In the genomic region with DNA sequence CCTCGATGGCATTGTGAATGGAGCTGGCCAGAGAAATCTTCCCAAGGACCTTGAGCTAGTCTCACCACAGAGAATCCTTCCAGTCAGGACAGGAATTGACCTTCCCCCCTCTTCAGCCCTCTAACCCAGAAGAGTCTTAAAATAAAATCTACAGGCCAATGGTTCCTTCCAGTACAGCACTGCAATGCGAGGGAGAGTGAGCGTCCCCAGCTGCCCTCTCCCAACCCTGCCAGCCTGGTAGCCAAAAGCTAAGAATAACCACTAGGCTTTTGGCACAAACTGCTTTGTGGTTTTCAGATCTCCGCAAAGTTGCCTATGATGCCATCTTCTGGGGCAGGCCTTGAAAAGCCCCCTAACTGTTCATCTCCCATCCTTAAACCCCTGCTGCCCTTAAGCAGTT, we compare ENCODE assay signal across 18 cellular contexts.
DNase-seq lines count a peak whose midpoint lies in the region; ATAC-seq and TF ChIP-seq lines count a peak whose summit lies in the region.
"Had no signal": no experiment of that assay in that cellular context is flagged by ENCODE, and none has a peak within 500 bp of the region (broad histone marks: within the 10 kb centered on the region; RNA-seq: fewer than 3 reads in every experiment).

No MANE protein-coding gene starts in this region.

- POLR2A ChIA-PET in A673 (lab: Charles Lee; ENCODE audit: low non-redundant PET) = no interaction called here

- no peak for DNase-seq in Right ventricle myocardium inferior (ENCODE audit: missing footprints)
- DNase-seq in right atrium auricular region (ENCODE audit: low spot score) = no peak
- peak; percentile 1 for DNase-seq in fibroblast of gingiva (ENCODE audit: low read depth)
- DNase-seq in medulla oblongata (ENCODE audit: extremely low spot score) = peak; percentile 7
- DNase-seq in A673 (ENCODE audit: low spot score) = no peak
- DNase-seq in neuronal stem cell (ENCODE audit: low spot score) = no peak
- no peak for DNase-seq in NCI-H69 (lab: John Stamatoyannopoulos, UW)
- DNase-seq: DMS53, GF-D8, IMR-90, NCI-H1417 treated with DMSO at 0.1 percent for 48 hours, NCI-H187 treated with DMSO at 0.1 percent for 48 hours, NCI-H510A, NCI-H748 treated with DMSO at 0.1 percent for 48 hours, SJCRH30 had no signal

- H2AK5ac ChIP-seq in neuronal stem cell (ENCODE audit: low read depth, low read length) = no peak overlapping the region

- no peak overlapping the region for H2AFZ ChIP-seq in neuronal stem cell (ENCODE audit: low read length)

- TF ChIP-seq CTCF in right atrium auricular region (IDR thresholded peaks at IDR 0.05) = peak in 1 of 2 donors; percentile 20
- no peak for TF ChIP-seq CTCF in A673 (conservative IDR thresholded peaks at IDR 0.05; ENCODE audit: low read depth, low read length)

- H3K36me3 ChIP-seq in right atrium auricular region (no peaks in the 10 kb centered on the region), subcutaneous abdominal adipose tissue (ENCODE audit: control insufficient read depth in 5 of 5, insufficient read depth in 5 of 5, low read length in 5 of 5) (peaks cover 0 to 4% (median 0%) of the 10 kb centered on the region in 5 donors), A673 (ENCODE audit: insufficient read depth, low read length, poor library complexity, severe bottlenecking) (no peaks in the 10 kb centered on the region), neuronal stem cell (replicated peaks in 1 of 2; ENCODE audit: control insufficient read depth in 2 of 2, insufficient read depth in 2 of 2, low read length in 2 of 2) (peaks cover 3 to 36% of the 10 kb centered on the region in 2 donors)
- H3K36me3 ChIP-seq: SJCRH30 had no signal

- no peak overlapping the region for H3K14ac ChIP-seq in neuronal stem cell (ENCODE audit: low read length)

- H3K9me3 ChIP-seq in right atrium auricular region (no peaks in the 10 kb centered on the region), subcutaneous abdominal adipose tissue (ENCODE audit: control insufficient read depth in 5 of 5, low read length in 5 of 5) (no peaks in the 10 kb centered on the region), A673 (ENCODE audit: low read depth, low read length, poor library complexity, severe bottlenecking) (no peaks in the 10 kb centered on the region), neuronal stem cell (replicated peaks in 1 of 2; ENCODE audit: control insufficient read depth in 2 of 2, insufficient read depth in 1 of 2, low read depth in 1 of 2, low read length in 2 of 2) (no peaks in the 10 kb centered on the region)
- H3K9me3 ChIP-seq: SJCRH30 had no signal

- H3K4me3 ChIP-seq in right atrium auricular region = no peak overlapping the region
- no peak overlapping the region for H3K4me3 ChIP-seq in subcutaneous abdominal adipose tissue (ENCODE audit: low read depth in 1 of 5, low read length in 5 of 5)
- H3K4me3 ChIP-seq in A673 (ENCODE audit: low read depth, low read length, poor library complexity, severe bottlenecking) = no peak overlapping the region
- no peak overlapping the region for H3K4me3 ChIP-seq in neuronal stem cell (ENCODE audit: low read length in 2 of 2)
- H3K4me3 ChIP-seq: SJCRH30 had no signal

- H2BK12ac ChIP-seq in neuronal stem cell (ENCODE audit: low read length) = no peak overlapping the region

- intact Hi-C loops in Right ventricle myocardium inferior (cut with DNase I) = loop anchor here (5.0 kb wide), 2 partner anchors 147 to 177 kb away; a partner anchor contains a TSS
- intact Hi-C loops in A673 (cut with micrococcal nuclease; ENCODE audit: unreplicated experiment) = no loop called here

- H3K27ac ChIP-seq in right atrium auricular region (peak overlapping the region in 1 of 2 donors; percentile 54), subcutaneous abdominal adipose tissue (ENCODE audit: low read depth, low read length) (peak overlapping the region; percentile 26), A673 (ENCODE audit: low read depth, low read length, poor library complexity, severe bottlenecking) (no peak overlapping the region), neuronal stem cell (replicated peaks; ENCODE audit: low read length) (no peak overlapping the region)
- H3K27ac ChIP-seq: 22Rv1, KMS-11, SJCRH30 had no signal

- H3K9ac ChIP-seq in subcutaneous abdominal adipose tissue (ENCODE audit: low read length in 5 of 5) (no peak overlapping the region), neuronal stem cell (ENCODE audit: low read depth, low read length, poor library complexity) (no peak overlapping the region)
- H3K9ac ChIP-seq: KMS-11 had no signal

- H3K27me3 ChIP-seq in right atrium auricular region (no peaks in the 10 kb centered on the region), subcutaneous abdominal adipose tissue (ENCODE audit: control insufficient read depth in 5 of 5, insufficient read depth in 4 of 5, low read length in 5 of 5) (peaks cover 0 to 8% (median 2%) of the 10 kb centered on the region in 5 donors), A673 (replicated peaks; ENCODE audit: insufficient read depth, low read depth, low read length, poor library complexity) (no peaks in the 10 kb centered on the region), neuronal stem cell (ENCODE audit: control insufficient read depth in 3 of 3, insufficient read depth in 3 of 3, low read depth in 1 of 3, low read length in 3 of 3) (no peaks in the 10 kb centered on the region)
- H3K27me3 ChIP-seq: SJCRH30 had no signal

- H4K91ac ChIP-seq in neuronal stem cell (ENCODE audit: low read depth, low read length, poor library complexity) = no peak overlapping the region

- CTCF ChIA-PET in A673 (lab: Charles Lee) = no interaction called here

- no peak overlapping the region for H3K4me2 ChIP-seq in neuronal stem cell (ENCODE audit: insufficient read depth, low read length, poor library complexity, severe bottlenecking)
- H3K4me2 ChIP-seq: KMS-11 had no signal

- no peak overlapping the region for H3K18ac ChIP-seq in neuronal stem cell (ENCODE audit: low read length)

- no peak overlapping the region for H3K4ac ChIP-seq in neuronal stem cell (ENCODE audit: low read length)

- WGBS in neuronal stem cell (ENCODE audit: extremely low coverage in 2 of 2, insufficient read length in 2 of 2, insufficient replicate concordance in 1 of 2), 2 donors = no CpG with 5 or more reads among the region's 4 CpGs

- no peak overlapping the region for H2BK120ac ChIP-seq in neuronal stem cell (ENCODE audit: low read depth, low read length)

- no peaks in the 10 kb centered on the region for H3K79me1 ChIP-seq in neuronal stem cell (ENCODE audit: low read depth, low read length)

- no peak overlapping the region for H3K23ac ChIP-seq in neuronal stem cell (ENCODE audit: low read depth, low read length, poor library complexity)

- ATAC-seq in Right ventricle myocardium inferior = peak; percentile 89

- BruUV-seq in A673 (replicated peaks; lab: Mats Ljungman, UMichigan) = no TSS peak

- H2BK5ac ChIP-seq in neuronal stem cell (ENCODE audit: low read length) = no peak overlapping the region

- no peak overlapping the region for H2BK15ac ChIP-seq in neuronal stem cell (ENCODE audit: low read length)

- no peak overlapping the region for H4K8ac ChIP-seq in neuronal stem cell (ENCODE audit: low read depth, low read length)

- peaks cover 0 to 10% of the 10 kb centered on the region in 2 donors for H3K4me1 ChIP-seq in right atrium auricular region
- H3K4me1 ChIP-seq in subcutaneous abdominal adipose tissue (ENCODE audit: control insufficient read depth in 5 of 5, insufficient read depth in 5 of 5, low read length in 5 of 5) = peaks cover 0 to 25% (median 10%) of the 10 kb centered on the region in 5 donors
- no peaks in the 10 kb centered on the region for H3K4me1 ChIP-seq in A673 (ENCODE audit: insufficient read depth, low read length, poor library complexity, severe bottlenecking)
- no peaks in the 10 kb centered on the region for H3K4me1 ChIP-seq in neuronal stem cell (ENCODE audit: control insufficient read depth in 2 of 2, insufficient read depth in 1 of 2, low read depth in 1 of 2, low read length in 2 of 2)
- H3K4me1 ChIP-seq: SJCRH30 had no signal

Comparison
In these comparisons a context has a peak if more than half of its experiments do, and no peak if none do; other contexts are left out.
1. DNase-seq: peak in fibroblast of gingiva (single experiment) and medulla oblongata (single experiment); none in Right ventricle myocardium inferior (single experiment), right atrium auricular region (single experiment), A673 (single experiment), neuronal stem cell (single experiment) and NCI-H69 (single experiment).